Comparison of ENCODE assay signal across 14 cellular contexts in the genomic region with DNA sequence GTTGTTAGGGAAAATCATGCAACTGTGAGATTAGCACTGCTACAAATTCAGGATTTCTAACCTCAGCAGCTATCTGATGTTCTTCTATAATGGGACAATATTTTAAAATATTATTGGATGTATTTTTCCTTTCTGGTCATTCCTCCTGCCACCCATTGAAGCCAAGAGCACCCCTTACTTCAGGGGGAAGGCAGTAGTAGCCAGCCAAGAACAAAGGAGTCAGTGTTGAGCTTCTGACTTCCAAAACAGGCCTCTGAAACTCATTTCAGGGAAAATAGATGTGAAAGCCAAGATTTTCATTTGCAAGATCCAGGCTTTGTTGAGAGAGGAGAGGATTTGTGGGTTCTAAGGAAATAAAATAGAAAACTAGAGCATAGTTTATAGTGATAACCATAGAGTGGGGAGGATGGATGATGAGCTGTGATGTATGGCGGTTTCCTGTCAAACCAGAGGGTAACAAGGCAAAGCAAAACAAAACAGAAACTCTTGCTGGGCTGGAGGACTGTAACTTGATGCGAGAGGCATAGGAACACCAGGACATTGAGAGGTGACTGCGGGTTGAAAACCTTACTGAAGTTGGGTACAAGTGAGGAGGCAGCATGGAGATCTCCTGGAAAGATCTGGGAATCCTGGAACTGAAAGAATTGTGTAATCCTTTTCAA.
A peak's percentile ranks its signal among the peaks of the same experiment; 100 is the strongest.
DNase-seq lines count a peak whose midpoint lies in the region; ATAC-seq and TF ChIP-seq lines count a peak whose summit lies in the region.
"Had no signal": no experiment of that assay in that cellular context is flagged by ENCODE, and none has a peak within 500 bp of the region (broad histone marks: within the 10 kb centered on the region; RNA-seq: fewer than 3 reads in every experiment).

No MANE protein-coding gene starts in this region.

- H3K4me1 Mint-ChIP-seq in T-cell = peaks cover 51 to 55% (median 53%) of the 10 kb centered on the region in 3 donors
- H3K4me1 Mint-ChIP-seq in activated naive CD8-positive, alpha-beta T cell treated with anti-CD3 and anti-CD28 coated beads, Interleukin-2, amount 50 U/mL, for 24 hours = peaks cover 32% of the 10 kb centered on the region
- peaks cover 14 to 15% of the 10 kb centered on the region in 2 donors for H3K4me1 Mint-ChIP-seq in natural killer cell

- intact Hi-C loops in natural killer cell (cut with micrococcal nuclease) (loop anchor here (5.0 kb wide), 1 partner anchor 175 kb away; a partner anchor contains a TSS), psoas muscle (cut with DNase I) (no loop called here)

- peaks cover 55% of the 10 kb centered on the region for H3F3A ChIP-seq in smooth muscle cell (ENCODE audit: low read depth)

- no peak overlapping the region for H3K4me3 ChIP-seq in psoas muscle
- H3K4me3 ChIP-seq in smooth muscle cell = no peak overlapping the region
- H3K4me3 ChIP-seq: right lobe of liver had no signal

- H3K9me3 Mint-ChIP-seq in T-cell (no peaks in the 10 kb centered on the region), natural killer cell (no peaks in the 10 kb centered on the region)
- no peaks in the 10 kb centered on the region for H3K9me3 Mint-ChIP-seq in activated naive CD8-positive, alpha-beta T cell treated with anti-CD3 and anti-CD28 coated beads, Interleukin-2, amount 50 U/mL, for 24 hours

- H3K27ac ChIP-seq in psoas muscle (no peak overlapping the region), smooth muscle cell (ENCODE audit: low read depth) (no peak overlapping the region)
- H3K27ac ChIP-seq: right lobe of liver had no signal

- ATAC-seq in T-cell (replicated peaks in 1 of 4) (peak; percentile 94 to 99 (median 98)), natural killer cell (peak in 2 of 3 donors; percentile 78 to 99), psoas muscle (no peak)
- ATAC-seq in activated naive CD8-positive, alpha-beta T cell treated with anti-CD3 and anti-CD28 coated beads, Interleukin-2, amount 50 U/mL, for 24 hours = peak; percentile 81
- ATAC-seq: esophagus mucosa, left cardiac atrium had no signal

- H3K79me2 ChIP-seq in smooth muscle cell (ENCODE audit: low read depth) = no peaks in the 10 kb centered on the region

- 52 to 73% (median 65%) methylated on average over 3 of the region's 3 CpGs for WGBS in psoas muscle, 3 donors
- 86% methylated on average over 3 of the region's 3 CpGs for WGBS in smooth muscle cell (ENCODE audit: low lambda C conversion rate)

- H3K36me3 Mint-ChIP-seq in T-cell (no peaks in the 10 kb centered on the region), natural killer cell (no peaks in the 10 kb centered on the region)
- H3K36me3 Mint-ChIP-seq in activated naive CD8-positive, alpha-beta T cell treated with anti-CD3 and anti-CD28 coated beads, Interleukin-2, amount 50 U/mL, for 24 hours (ENCODE audit: low read depth) = no peaks in the 10 kb centered on the region

- peak; percentile 16 to 24 for DNase-seq in activated CD4-positive, alpha-beta T cell treated with anti-CD3 and anti-CD28 coated beads for 4 hours
- no peak for DNase-seq in activated CD4-positive, alpha-beta T cell treated with anti-CD3 and anti-CD28 coated beads, Interleukin-2, amount 50 U/mL, for 1 hour
- DNase-seq in T-cell = peak in 28 of 34 experiments; percentile 7 to 54 (median 32)
- no peak for DNase-seq in activated naive CD8-positive, alpha-beta T cell treated with anti-CD3 and anti-CD28 coated beads, Interleukin-2, amount 50 U/mL, for 24 hours
- DNase-seq in natural killer cell = no peak
- DNase-seq in psoas muscle = no peak
- DNase-seq in smooth muscle cell (lab: John Stamatoyannopoulos, UW; ENCODE audit: unreplicated experiment) = no peak
- no peak for DNase-seq in SHP77 treated with DMSO at 0.1 percent for 48 hours (lab: John Stamatoyannopoulos, UW)
- DNase-seq: cortex of kidney, hippocampal formation, left cardiac atrium, NCI-H2171, right lobe of liver had no signal

- CTCF ChIA-PET in T-cell (lab: Charles Lee) = interaction anchor here in 1 of 2 donors (1.1 kb wide), 1 partner anchor 13 kb away, joined by 3 read pairs; no protein-coding TSS in a partner anchor

- peak overlapping the region; percentile 95 to 97 for H3K27ac Mint-ChIP-seq in T-cell
- peak overlapping the region; percentile 33 for H3K27ac Mint-ChIP-seq in activated naive CD8-positive, alpha-beta T cell treated with anti-CD3 and anti-CD28 coated beads, Interleukin-2, amount 50 U/mL, for 24 hours
- H3K27ac Mint-ChIP-seq in natural killer cell = peak overlapping the region in 1 of 2 donors; percentile 21

- H3K4me2 ChIP-seq in smooth muscle cell = no peak overlapping the region

- H3K27me3 ChIP-seq in psoas muscle (ENCODE audit: insufficient read depth in 3 of 3, low read length in 2 of 3) = no peaks in the 10 kb centered on the region
- H3K27me3 ChIP-seq in smooth muscle cell (ENCODE audit: low read depth) = no peaks in the 10 kb centered on the region
- H3K27me3 ChIP-seq: right lobe of liver had no signal

- POLR2A ChIA-PET in T-cell (lab: Charles Lee) = interaction anchor here in 1 of 2 donors (0.6 kb wide), 1 partner anchor 106 kb away, joined by 3 read pairs; no protein-coding TSS in a partner anchor

- H3K4me3 Mint-ChIP-seq in T-cell (peak overlapping the region; percentile 49 to 59 (median 59)), natural killer cell (peak overlapping the region; percentile 57)
- peak overlapping the region; percentile 6 for H3K4me3 Mint-ChIP-seq in activated naive CD8-positive, alpha-beta T cell treated with anti-CD3 and anti-CD28 coated beads, Interleukin-2, amount 50 U/mL, for 24 hours

- H3K9me3 ChIP-seq in psoas muscle = no peaks in the 10 kb centered on the region
- no peaks in the 10 kb centered on the region for H3K9me3 ChIP-seq in smooth muscle cell (replicated peaks; ENCODE audit: low read depth)
- H3K9me3 ChIP-seq: right lobe of liver had no signal

- TF ChIP-seq CTCF in natural killer cell (IDR thresholded peaks at IDR 0.05) (no peak), psoas muscle (IDR thresholded peaks at IDR 0.05) (no peak), smooth muscle cell (IDR thresholded peaks at IDR 0.05; ENCODE audit: borderline replicate concordance, insufficient read depth, poor library complexity, severe bottlenecking) (no peak)

- H3K27me3 Mint-ChIP-seq in T-cell (no peaks in the 10 kb centered on the region), natural killer cell (ENCODE audit: low read depth in 2 of 2) (peaks cover 7 to 27% of the 10 kb centered on the region in 2 donors)
- H3K27me3 Mint-ChIP-seq in activated naive CD8-positive, alpha-beta T cell treated with anti-CD3 and anti-CD28 coated beads, Interleukin-2, amount 50 U/mL, for 24 hours = no peaks in the 10 kb centered on the region

- H3K4me1 ChIP-seq in psoas muscle (no peaks in the 10 kb centered on the region), smooth muscle cell (ENCODE audit: low read depth) (peaks cover 57% of the 10 kb centered on the region)
- H3K4me1 ChIP-seq: right lobe of liver had no signal

- H2AFZ ChIP-seq in smooth muscle cell (ENCODE audit: low read depth) = no peak overlapping the region

- H3K36me3 ChIP-seq in psoas muscle (ENCODE audit: insufficient read depth in 1 of 2, low read depth in 1 of 2) (no peaks in the 10 kb centered on the region), smooth muscle cell (ENCODE audit: low read depth) (no peaks in the 10 kb centered on the region)
- H3K36me3 ChIP-seq: right lobe of liver had no signal

- H4K20me1 ChIP-seq in smooth muscle cell (ENCODE audit: low read depth) = no peaks in the 10 kb centered on the region

- H3K9ac ChIP-seq in smooth muscle cell (ENCODE audit: low read depth) = no peak overlapping the region

Comparison
In these comparisons a context has a peak if more than half of its experiments do, and no peak if none do; other contexts are left out.
1. DNase-seq: peak in activated CD4-positive, alpha-beta T cell treated with anti-CD3 and anti-CD28 coated beads for 4 hours (2 of 2) and T-cell (28 of 34); none in activated CD4-positive, alpha-beta T cell treated with anti-CD3 and anti-CD28 coated beads, Interleukin-2, amount 50 U/mL, for 1 hour (single experiment), activated naive CD8-positive, alpha-beta T cell treated with anti-CD3 and anti-CD28 coated beads, Interleukin-2, amount 50 U/mL, for 24 hours (single experiment), natural killer cell (single experiment), psoas muscle (0 of 2), smooth muscle cell (single experiment) and SHP77 treated with DMSO at 0.1 percent for 48 hours (single experiment).
2. ATAC-seq: peak in T-cell (4 of 4), activated naive CD8-positive, alpha-beta T cell treated with anti-CD3 and anti-CD28 coated beads, Interleukin-2, amount 50 U/mL, for 24 hours (single experiment) and natural killer cell (2 of 3); none in psoas muscle (0 of 4).
3. H3K4me3 Mint-ChIP-seq: peak in every context shown above with its lines; median percentile 59 in T-cell; 57 in natural killer cell; 6 in activated naive CD8-positive, alpha-beta T cell treated with anti-CD3 and anti-CD28 coated beads, Interleukin-2, amount 50 U/mL, for 24 hours.